In genomic region chr1:3499611-3500010, GRCh38 we compare ENCODE assay signal across 2 cellular contexts.
TF ChIP-seq lines count a peak whose summit lies in the region.

No MANE protein-coding gene starts in this region.

TF ChIP-seq in HepG2, 621 proteins besides CTCF, POLR2A, EP300 and RAD21:
- TF ChIP-seq HNRNPLL (IDR thresholded peaks at IDR 0.05; ENCODE audit: low read depth, low read length, poor library complexity, severe bottlenecking) = peak; percentile 3
- no peak for TF ChIP-seq ATF3 (CRISPR knock-in tag; IDR thresholded peaks at IDR 0.05)
- TF ChIP-seq, protein P1, sequence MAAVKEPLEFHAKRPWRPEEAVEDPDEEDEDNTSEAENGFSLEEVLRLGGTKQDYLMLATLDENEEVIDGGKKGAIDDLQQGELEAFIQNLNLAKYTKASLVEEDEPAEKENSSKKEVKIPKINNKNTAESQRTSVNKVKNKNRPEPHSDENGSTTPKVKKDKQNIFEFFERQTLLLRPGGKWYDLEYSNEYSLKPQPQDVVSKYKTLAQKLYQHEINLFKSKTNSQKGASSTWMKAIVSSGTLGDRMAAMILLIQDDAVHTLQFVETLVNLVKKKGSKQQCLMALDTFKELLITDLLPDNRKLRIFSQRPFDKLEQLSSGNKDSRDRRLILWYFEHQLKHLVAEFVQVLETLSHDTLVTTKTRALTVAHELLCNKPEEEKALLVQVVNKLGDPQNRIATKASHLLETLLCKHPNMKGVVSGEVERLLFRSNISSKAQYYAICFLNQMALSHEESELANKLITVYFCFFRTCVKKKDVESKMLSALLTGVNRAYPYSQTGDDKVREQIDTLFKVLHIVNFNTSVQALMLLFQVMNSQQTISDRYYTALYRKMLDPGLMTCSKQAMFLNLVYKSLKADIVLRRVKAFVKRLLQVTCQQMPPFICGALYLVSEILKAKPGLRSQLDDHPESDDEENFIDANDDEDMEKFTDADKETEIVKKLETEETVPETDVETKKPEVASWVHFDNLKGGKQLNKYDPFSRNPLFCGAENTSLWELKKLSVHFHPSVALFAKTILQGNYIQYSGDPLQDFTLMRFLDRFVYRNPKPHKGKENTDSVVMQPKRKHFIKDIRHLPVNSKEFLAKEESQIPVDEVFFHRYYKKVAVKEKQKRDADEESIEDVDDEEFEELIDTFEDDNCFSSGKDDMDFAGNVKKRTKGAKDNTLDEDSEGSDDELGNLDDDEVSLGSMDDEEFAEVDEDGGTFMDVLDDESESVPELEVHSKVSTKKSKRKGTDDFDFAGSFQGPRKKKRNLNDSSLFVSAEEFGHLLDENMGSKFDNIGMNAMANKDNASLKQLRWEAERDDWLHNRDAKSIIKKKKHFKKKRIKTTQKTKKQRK (IDR thresholded peaks at IDR 0.05; ENCODE audit: low read length) = no peak
- no peak for TF ChIP-seq ZIK1 (CRISPR knock-in tag; IDR thresholded peaks at IDR 0.05; ENCODE audit: borderline replicate concordance, low read depth)
- TF ChIP-seq ATF1 (CRISPR knock-in tag; IDR thresholded peaks at IDR 0.05) = no peak
- TF ChIP-seq ZNF784 (CRISPR knock-in tag; IDR thresholded peaks at IDR 0.05; ENCODE audit: borderline replicate concordance) = no peak

TF ChIP-seq in Ishikawa, 13 proteins besides CTCF, POLR2A, EP300 and RAD21:
- TF ChIP-seq NFIC (IDR thresholded peaks at IDR 0.05) (no peak), FOXM1 (IDR thresholded peaks at IDR 0.05; ENCODE audit: borderline replicate concordance, low read depth) (no peak), EGR1 (IDR thresholded peaks at IDR 0.05) (no peak), ZBTB7A (IDR thresholded peaks at IDR 0.05; ENCODE audit: low read depth) (0 out of 2 replicates have a peak, but pooled peaks have one; percentile 16)
